In genomic region chr12:75722714-75723200, GRCh38 we compare ENCODE assay signal across 1 cellular context.
TF ChIP-seq lines count a peak whose summit lies in the region.

No MANE protein-coding gene starts in this region.

TF ChIP-seq in HepG2, 621 proteins besides CTCF, POLR2A, EP300 and RAD21 (continued from another document and continues in another):
- TF ChIP-seq, protein P1, sequence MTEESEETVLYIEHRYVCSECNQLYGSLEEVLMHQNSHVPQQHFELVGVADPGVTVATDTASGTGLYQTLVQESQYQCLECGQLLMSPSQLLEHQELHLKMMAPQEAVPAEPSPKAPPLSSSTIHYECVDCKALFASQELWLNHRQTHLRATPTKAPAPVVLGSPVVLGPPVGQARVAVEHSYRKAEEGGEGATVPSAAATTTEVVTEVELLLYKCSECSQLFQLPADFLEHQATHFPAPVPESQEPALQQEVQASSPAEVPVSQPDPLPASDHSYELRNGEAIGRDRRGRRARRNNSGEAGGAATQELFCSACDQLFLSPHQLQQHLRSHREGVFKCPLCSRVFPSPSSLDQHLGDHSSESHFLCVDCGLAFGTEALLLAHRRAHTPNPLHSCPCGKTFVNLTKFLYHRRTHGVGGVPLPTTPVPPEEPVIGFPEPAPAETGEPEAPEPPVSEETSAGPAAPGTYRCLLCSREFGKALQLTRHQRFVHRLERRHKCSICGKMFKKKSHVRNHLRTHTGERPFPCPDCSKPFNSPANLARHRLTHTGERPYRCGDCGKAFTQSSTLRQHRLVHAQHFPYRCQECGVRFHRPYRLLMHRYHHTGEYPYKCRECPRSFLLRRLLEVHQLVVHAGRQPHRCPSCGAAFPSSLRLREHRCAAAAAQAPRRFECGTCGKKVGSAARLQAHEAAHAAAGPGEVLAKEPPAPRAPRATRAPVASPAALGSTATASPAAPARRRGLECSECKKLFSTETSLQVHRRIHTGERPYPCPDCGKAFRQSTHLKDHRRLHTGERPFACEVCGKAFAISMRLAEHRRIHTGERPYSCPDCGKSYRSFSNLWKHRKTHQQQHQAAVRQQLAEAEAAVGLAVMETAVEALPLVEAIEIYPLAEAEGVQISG (CRISPR knock-in tag; IDR thresholded peaks at IDR 0.05) = no peak
- TF ChIP-seq JUND (CRISPR knock-in tag; IDR thresholded peaks at IDR 0.05) = peak; percentile 36; the same call in 1 of the 2 replicates
- no peak for TF ChIP-seq ZNF737 (CRISPR knock-in tag; IDR thresholded peaks at IDR 0.05; ENCODE audit: borderline replicate concordance)
- no peak for TF ChIP-seq SMAD3 (CRISPR knock-in tag; IDR thresholded peaks at IDR 0.05)
- peak; percentile 43; the same call in 1 of the 2 replicates for TF ChIP-seq ARID5B (CRISPR knock-in tag; IDR thresholded peaks at IDR 0.05)
- TF ChIP-seq, protein P2, sequence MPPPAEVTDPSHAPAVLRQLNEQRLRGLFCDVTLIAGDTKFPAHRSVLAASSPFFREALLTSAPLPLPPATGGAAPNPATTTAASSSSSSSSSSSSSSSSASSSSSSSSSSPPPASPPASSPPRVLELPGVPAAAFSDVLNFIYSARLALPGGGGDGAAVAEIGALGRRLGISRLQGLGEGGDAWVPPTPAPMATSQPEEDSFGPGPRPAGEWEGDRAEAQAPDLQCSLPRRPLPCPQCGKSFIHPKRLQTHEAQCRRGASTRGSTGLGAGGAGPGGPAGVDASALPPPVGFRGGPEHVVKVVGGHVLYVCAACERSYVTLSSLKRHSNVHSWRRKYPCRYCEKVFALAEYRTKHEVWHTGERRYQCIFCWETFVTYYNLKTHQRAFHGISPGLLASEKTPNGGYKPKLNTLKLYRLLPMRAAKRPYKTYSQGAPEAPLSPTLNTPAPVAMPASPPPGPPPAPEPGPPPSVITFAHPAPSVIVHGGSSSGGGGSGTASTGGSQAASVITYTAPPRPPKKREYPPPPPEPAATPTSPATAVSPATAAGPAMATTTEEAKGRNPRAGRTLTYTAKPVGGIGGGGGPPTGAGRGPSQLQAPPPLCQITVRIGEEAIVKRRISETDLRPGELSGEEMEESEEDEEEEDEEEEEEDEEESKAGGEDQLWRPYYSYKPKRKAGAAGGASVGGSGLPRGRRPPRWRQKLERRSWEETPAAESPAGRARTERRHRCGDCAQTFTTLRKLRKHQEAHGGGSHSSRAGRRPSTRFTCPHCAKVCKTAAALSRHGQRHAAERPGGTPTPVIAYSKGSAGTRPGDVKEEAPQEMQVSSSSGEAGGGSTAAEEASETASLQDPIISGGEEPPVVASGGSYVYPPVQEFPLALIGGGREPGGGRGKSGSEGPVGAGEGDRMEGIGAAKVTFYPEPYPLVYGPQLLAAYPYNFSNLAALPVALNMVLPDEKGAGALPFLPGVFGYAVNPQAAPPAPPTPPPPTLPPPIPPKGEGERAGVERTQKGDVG (CRISPR knock-in tag; IDR thresholded peaks at IDR 0.05; ENCODE audit: borderline replicate concordance) = no peak
- no peak for TF ChIP-seq ZSCAN21 (CRISPR knock-in tag; IDR thresholded peaks at IDR 0.05; ENCODE audit: borderline replicate concordance)
- TF ChIP-seq DMAP1 (CRISPR knock-in tag; IDR thresholded peaks at IDR 0.05) = peak; percentile 52; the same call in 1 of the 2 replicates
- TF ChIP-seq ZBTB33 (CRISPR knock-in tag; IDR thresholded peaks at IDR 0.05) = peak; percentile 68
- TF ChIP-seq, protein P3, sequence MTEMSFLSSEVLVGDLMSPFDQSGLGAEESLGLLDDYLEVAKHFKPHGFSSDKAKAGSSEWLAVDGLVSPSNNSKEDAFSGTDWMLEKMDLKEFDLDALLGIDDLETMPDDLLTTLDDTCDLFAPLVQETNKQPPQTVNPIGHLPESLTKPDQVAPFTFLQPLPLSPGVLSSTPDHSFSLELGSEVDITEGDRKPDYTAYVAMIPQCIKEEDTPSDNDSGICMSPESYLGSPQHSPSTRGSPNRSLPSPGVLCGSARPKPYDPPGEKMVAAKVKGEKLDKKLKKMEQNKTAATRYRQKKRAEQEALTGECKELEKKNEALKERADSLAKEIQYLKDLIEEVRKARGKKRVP (CRISPR knock-in tag; IDR thresholded peaks at IDR 0.05) = peak in 1 of 2 experiments; percentile 46; a peak in 1 of 4 replicates
- peak; percentile 71 for TF ChIP-seq GATAD2A (CRISPR knock-in tag; IDR thresholded peaks at IDR 0.05)
- TF ChIP-seq, protein P4, sequence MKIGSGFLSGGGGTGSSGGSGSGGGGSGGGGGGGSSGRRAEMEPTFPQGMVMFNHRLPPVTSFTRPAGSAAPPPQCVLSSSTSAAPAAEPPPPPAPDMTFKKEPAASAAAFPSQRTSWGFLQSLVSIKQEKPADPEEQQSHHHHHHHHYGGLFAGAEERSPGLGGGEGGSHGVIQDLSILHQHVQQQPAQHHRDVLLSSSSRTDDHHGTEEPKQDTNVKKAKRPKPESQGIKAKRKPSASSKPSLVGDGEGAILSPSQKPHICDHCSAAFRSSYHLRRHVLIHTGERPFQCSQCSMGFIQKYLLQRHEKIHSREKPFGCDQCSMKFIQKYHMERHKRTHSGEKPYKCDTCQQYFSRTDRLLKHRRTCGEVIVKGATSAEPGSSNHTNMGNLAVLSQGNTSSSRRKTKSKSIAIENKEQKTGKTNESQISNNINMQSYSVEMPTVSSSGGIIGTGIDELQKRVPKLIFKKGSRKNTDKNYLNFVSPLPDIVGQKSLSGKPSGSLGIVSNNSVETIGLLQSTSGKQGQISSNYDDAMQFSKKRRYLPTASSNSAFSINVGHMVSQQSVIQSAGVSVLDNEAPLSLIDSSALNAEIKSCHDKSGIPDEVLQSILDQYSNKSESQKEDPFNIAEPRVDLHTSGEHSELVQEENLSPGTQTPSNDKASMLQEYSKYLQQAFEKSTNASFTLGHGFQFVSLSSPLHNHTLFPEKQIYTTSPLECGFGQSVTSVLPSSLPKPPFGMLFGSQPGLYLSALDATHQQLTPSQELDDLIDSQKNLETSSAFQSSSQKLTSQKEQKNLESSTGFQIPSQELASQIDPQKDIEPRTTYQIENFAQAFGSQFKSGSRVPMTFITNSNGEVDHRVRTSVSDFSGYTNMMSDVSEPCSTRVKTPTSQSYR (CRISPR knock-in tag; IDR thresholded peaks at IDR 0.05; ENCODE audit: borderline replicate concordance) = no peak
- no peak for TF ChIP-seq ZBTB42 (CRISPR knock-in tag; IDR thresholded peaks at IDR 0.05)
- TF ChIP-seq HNF1B (CRISPR knock-in tag; IDR thresholded peaks at IDR 0.05) = no peak
- TF ChIP-seq CSRNP2 (CRISPR knock-in tag; conservative IDR thresholded peaks at IDR 0.05; ENCODE audit: low read depth) = no peak
- TF ChIP-seq SRSF1 (optimal IDR thresholded peaks at IDR 0.05; ENCODE audit: low read depth, low read length) = no peak
- TF ChIP-seq ETV5 (CRISPR knock-in tag; IDR thresholded peaks at IDR 0.05; ENCODE audit: borderline replicate concordance) = peak; percentile 62; the same call in 1 of the 2 replicates
- TF ChIP-seq ADNP (CRISPR knock-in tag; IDR thresholded peaks at IDR 0.05) = no peak
- no peak for TF ChIP-seq NONO (IDR thresholded peaks at IDR 0.05)
- TF ChIP-seq NONO (CRISPR knock-in tag; conservative IDR thresholded peaks at IDR 0.05) = no peak
- TF ChIP-seq FOXA3 (CRISPR knock-in tag; IDR thresholded peaks at IDR 0.05) = no peak
- no peak for TF ChIP-seq MTERF4 (CRISPR knock-in tag; IDR thresholded peaks at IDR 0.05)
- TF ChIP-seq, protein P5, sequence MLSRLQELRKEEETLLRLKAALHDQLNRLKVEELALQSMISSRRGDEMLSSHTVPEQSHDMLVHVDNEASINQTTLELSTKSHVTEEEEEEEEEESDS (CRISPR knock-in tag; IDR thresholded peaks at IDR 0.05; ENCODE audit: borderline replicate concordance) = no peak
- TF ChIP-seq ISL2 (CRISPR knock-in tag; IDR thresholded peaks at IDR 0.05) = no peak
- TF ChIP-seq, protein P6, sequence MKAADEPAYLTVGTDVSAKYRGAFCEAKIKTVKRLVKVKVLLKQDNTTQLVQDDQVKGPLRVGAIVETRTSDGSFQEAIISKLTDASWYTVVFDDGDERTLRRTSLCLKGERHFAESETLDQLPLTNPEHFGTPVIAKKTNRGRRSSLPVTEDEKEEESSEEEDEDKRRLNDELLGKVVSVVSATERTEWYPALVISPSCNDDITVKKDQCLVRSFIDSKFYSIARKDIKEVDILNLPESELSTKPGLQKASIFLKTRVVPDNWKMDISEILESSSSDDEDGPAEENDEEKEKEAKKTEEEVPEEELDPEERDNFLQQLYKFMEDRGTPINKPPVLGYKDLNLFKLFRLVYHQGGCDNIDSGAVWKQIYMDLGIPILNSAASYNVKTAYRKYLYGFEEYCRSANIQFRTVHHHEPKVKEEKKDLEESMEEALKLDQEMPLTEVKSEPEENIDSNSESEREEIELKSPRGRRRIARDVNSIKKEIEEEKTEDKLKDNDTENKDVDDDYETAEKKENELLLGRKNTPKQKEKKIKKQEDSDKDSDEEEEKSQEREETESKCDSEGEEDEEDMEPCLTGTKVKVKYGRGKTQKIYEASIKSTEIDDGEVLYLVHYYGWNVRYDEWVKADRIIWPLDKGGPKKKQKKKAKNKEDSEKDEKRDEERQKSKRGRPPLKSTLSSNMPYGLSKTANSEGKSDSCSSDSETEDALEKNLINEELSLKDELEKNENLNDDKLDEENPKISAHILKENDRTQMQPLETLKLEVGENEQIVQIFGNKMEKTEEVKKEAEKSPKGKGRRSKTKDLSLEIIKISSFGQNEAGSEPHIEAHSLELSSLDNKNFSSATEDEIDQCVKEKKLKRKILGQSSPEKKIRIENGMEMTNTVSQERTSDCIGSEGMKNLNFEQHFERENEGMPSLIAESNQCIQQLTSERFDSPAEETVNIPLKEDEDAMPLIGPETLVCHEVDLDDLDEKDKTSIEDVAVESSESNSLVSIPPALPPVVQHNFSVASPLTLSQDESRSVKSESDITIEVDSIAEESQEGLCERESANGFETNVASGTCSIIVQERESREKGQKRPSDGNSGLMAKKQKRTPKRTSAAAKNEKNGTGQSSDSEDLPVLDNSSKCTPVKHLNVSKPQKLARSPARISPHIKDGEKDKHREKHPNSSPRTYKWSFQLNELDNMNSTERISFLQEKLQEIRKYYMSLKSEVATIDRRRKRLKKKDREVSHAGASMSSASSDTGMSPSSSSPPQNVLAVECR (CRISPR knock-in tag; IDR thresholded peaks at IDR 0.05; ENCODE audit: borderline replicate concordance) = no peak
